In genomic region chr1:228391411-228392020, GRCh38 we compare ENCODE assay signal across 1 cellular context.
TF ChIP-seq lines count a peak whose summit lies in the region.

No MANE protein-coding gene starts in this region.

TF ChIP-seq in HEK293, 187 proteins besides CTCF, POLR2A, EP300 and RAD21 (continued from another document):
- no peak for TF ChIP-seq ZSCAN4 (tag by site-specific recombination; IDR thresholded peaks at IDR 0.05)
- no peak for TF ChIP-seq ZSCAN23 (tag by site-specific recombination; IDR thresholded peaks at IDR 0.05)
- TF ChIP-seq MEIS1 (CRISPR knock-in tag; IDR thresholded peaks at IDR 0.05; ENCODE audit: borderline replicate concordance): no peak
- TF ChIP-seq GLIS1 (tag by site-specific recombination; IDR thresholded peaks at IDR 0.05): peak; percentile 31; the same call in 1 of the 2 replicates
- TF ChIP-seq ZNF529 (tag by site-specific recombination; IDR thresholded peaks at IDR 0.05; ENCODE audit: insufficient replicate concordance): no peak
- no peak for TF ChIP-seq ZNF530 (tag by site-specific recombination; IDR thresholded peaks at IDR 0.05; ENCODE audit: low read depth)
- no peak for TF ChIP-seq YY2 (tag by site-specific recombination; IDR thresholded peaks at IDR 0.05)
- TF ChIP-seq RBAK (tag by site-specific recombination; IDR thresholded peaks at IDR 0.05): no peak
- TF ChIP-seq ZNF37A (tag by site-specific recombination; IDR thresholded peaks at IDR 0.05): no peak
- TF ChIP-seq FEZF1 (tag by site-specific recombination; IDR thresholded peaks at IDR 0.05): no peak
- no peak for TF ChIP-seq ZNF157 (tag by site-specific recombination; IDR thresholded peaks at IDR 0.05)
- TF ChIP-seq, protein P1, sequence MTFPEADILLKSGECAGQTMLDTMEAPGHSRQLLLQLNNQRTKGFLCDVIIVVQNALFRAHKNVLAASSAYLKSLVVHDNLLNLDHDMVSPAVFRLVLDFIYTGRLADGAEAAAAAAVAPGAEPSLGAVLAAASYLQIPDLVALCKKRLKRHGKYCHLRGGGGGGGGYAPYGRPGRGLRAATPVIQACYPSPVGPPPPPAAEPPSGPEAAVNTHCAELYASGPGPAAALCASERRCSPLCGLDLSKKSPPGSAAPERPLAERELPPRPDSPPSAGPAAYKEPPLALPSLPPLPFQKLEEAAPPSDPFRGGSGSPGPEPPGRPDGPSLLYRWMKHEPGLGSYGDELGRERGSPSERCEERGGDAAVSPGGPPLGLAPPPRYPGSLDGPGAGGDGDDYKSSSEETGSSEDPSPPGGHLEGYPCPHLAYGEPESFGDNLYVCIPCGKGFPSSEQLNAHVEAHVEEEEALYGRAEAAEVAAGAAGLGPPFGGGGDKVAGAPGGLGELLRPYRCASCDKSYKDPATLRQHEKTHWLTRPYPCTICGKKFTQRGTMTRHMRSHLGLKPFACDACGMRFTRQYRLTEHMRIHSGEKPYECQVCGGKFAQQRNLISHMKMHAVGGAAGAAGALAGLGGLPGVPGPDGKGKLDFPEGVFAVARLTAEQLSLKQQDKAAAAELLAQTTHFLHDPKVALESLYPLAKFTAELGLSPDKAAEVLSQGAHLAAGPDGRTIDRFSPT (tag by site-specific recombination; IDR thresholded peaks at IDR 0.05): peak; percentile 96
- 0 out of 2 replicates have a peak, but pooled peaks have one; percentile 33 for TF ChIP-seq GLI4 (tag by site-specific recombination; IDR thresholded peaks at IDR 0.05)
- no peak for TF ChIP-seq REPIN1 (tag by site-specific recombination; IDR thresholded peaks at IDR 0.05; ENCODE audit: low read depth)
- peak; percentile 35 for TF ChIP-seq ZIC2 (tag by site-specific recombination; IDR thresholded peaks at IDR 0.05)
- TF ChIP-seq REST (tag by site-specific recombination; IDR thresholded peaks at IDR 0.05): no peak
- peak; percentile 84 for TF ChIP-seq GLIS2 (tag by site-specific recombination; IDR thresholded peaks at IDR 0.05)
- no peak for TF ChIP-seq ZNF558 (tag by site-specific recombination; IDR thresholded peaks at IDR 0.05)
- TF ChIP-seq KLF10 (tag by site-specific recombination; IDR thresholded peaks at IDR 0.05): no peak
- TF ChIP-seq, protein P2, sequence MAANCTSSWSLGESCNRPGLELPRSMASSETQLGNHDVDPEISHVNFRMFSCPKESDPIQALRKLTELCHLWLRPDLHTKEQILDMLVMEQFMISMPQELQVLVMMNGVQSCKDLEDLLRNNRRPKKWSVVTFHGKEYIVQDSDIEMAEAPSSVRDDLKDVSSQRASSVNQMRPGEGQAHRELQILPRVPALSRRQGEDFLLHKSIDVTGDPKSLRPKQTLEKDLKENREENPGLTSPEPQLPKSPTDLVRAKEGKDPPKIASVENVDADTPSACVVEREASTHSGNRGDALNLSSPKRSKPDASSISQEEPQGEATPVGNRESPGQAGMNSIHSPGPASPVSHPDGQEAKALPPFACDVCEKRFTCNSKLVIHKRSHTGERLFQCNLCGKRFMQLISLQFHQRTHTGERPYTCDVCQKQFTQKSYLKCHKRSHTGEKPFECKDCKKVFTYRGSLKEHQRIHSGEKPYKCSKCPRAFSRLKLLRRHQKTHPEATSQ (tag by site-specific recombination; IDR thresholded peaks at IDR 0.05): no peak
- TF ChIP-seq ZNF473 (tag by site-specific recombination; IDR thresholded peaks at IDR 0.05): 0 out of 2 replicates have a peak, but pooled peaks have one; percentile 18
- TF ChIP-seq ZNF610 (tag by site-specific recombination; IDR thresholded peaks at IDR 0.05; ENCODE audit: borderline replicate concordance): no peak
- TF ChIP-seq, protein P3, sequence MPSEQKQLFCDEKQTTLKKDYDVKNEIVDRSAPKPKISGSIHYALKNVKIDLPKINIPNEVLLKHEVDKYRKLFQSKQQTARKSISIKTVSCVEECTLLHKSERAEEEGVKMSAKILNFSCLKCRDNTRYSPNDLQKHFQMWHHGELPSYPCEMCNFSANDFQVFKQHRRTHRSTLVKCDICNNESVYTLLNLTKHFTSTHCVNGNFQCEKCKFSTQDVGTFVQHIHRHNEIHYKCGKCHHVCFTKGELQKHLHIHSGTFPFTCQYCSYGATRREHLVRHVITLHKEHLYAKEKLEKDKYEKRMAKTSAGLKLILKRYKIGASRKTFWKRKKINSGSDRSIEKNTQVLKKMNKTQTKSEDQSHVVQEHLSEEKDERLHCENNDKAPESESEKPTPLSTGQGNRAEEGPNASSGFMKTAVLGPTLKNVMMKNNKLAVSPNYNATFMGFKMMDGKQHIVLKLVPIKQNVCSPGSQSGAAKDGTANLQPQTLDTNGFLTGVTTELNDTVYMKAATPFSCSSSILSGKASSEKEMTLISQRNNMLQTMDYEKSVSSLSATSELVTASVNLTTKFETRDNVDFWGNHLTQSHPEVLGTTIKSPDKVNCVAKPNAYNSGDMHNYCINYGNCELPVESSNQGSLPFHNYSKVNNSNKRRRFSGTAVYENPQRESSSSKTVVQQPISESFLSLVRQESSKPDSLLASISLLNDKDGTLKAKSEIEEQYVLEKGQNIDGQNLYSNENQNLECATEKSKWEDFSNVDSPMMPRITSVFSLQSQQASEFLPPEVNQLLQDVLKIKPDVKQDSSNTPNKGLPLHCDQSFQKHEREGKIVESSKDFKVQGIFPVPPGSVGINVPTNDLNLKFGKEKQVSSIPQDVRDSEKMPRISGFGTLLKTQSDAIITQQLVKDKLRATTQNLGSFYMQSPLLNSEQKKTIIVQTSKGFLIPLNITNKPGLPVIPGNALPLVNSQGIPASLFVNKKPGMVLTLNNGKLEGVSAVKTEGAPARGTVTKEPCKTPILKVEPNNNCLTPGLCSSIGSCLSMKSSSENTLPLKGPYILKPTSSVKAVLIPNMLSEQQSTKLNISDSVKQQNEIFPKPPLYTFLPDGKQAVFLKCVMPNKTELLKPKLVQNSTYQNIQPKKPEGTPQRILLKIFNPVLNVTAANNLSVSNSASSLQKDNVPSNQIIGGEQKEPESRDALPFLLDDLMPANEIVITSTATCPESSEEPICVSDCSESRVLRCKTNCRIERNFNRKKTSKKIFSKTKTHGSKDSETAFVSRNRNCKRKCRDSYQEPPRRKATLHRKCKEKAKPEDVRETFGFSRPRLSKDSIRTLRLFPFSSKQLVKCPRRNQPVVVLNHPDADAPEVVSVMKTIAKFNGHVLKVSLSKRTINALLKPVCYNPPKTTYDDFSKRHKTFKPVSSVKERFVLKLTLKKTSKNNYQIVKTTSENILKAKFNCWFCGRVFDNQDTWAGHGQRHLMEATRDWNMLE (tag by site-specific recombination; conservative IDR thresholded peaks at IDR 0.05; ENCODE audit: low read depth): no peak
- no peak for TF ChIP-seq ZNF114 (tag by site-specific recombination; IDR thresholded peaks at IDR 0.05)
- no peak for TF ChIP-seq ZNF629 (tag by site-specific recombination; IDR thresholded peaks at IDR 0.05)
- no peak for TF ChIP-seq KLF7 (tag by site-specific recombination; IDR thresholded peaks at IDR 0.05; ENCODE audit: borderline replicate concordance)
